1 cellular context compared by ENCODE assay signal in genomic region chr6:26121141-26122004, GRCh38.
TF ChIP-seq lines count a peak whose summit lies in the region.

No MANE protein-coding gene starts in this region.

TF ChIP-seq in H1, 55 proteins besides CTCF, POLR2A, EP300 and RAD21:
- TF ChIP-seq CTBP2 (IDR thresholded peaks at IDR 0.05; ENCODE audit: borderline replicate concordance, insufficient read depth, insufficient read length, low read length) (no peak), GABPA (IDR thresholded peaks at IDR 0.05; ENCODE audit: borderline replicate concordance, insufficient read depth, low read length) (no peak), RBBP5 (IDR thresholded peaks at IDR 0.05; ENCODE audit: borderline replicate concordance, low read depth, low read length) (no peak), SIRT6 (IDR thresholded peaks at IDR 0.05; ENCODE audit: low read length) (no peak), MAX (IDR thresholded peaks at IDR 0.05) (no peak), CBX5 (IDR thresholded peaks at IDR 0.05; ENCODE audit: low read depth, low read length) (no peak), KDM4A (IDR thresholded peaks at IDR 0.05; ENCODE audit: low read depth, low read length, severe bottlenecking) (no peak), USF2 (IDR thresholded peaks at IDR 0.05; ENCODE audit: low read length) (no peak), ASH2L (IDR thresholded peaks at IDR 0.05; ENCODE audit: low read length) (no peak), GTF2F1 (IDR thresholded peaks at IDR 0.05; ENCODE audit: borderline replicate concordance, low read depth, low read length) (no peak), SIX5 (IDR thresholded peaks at IDR 0.05; ENCODE audit: low read depth, low read length) (no peak), YY1 (IDR thresholded peaks at IDR 0.05; ENCODE audit: low read depth, low read length) (no peak), BRCA1 (IDR thresholded peaks at IDR 0.05; ENCODE audit: low read depth, low read length) (no peak), NRF1 (IDR thresholded peaks at IDR 0.05; ENCODE audit: low read depth, low read length) (no peak), CHD1 (IDR thresholded peaks at IDR 0.05; ENCODE audit: low read depth, low read length) (no peak), SAP30 (IDR thresholded peaks at IDR 0.05; ENCODE audit: insufficient read depth, insufficient replicate concordance, low read length) (no peak)
